ENCODE assay signal across 8 cellular contexts in genomic region chr3:15427182-15427880, GRCh38. TPM values are rescaled to one million over a fixed set of nuclear protein-coding genes. Genes with fewer than 3 reads are reported as not detected.
DNase-seq lines count a peak whose midpoint lies in the region; ATAC-seq, FAIRE-seq and TF ChIP-seq lines count a peak whose summit lies in the region.

EAF1 (plus strand) TSS chr3:15427598; CDS start chr3:15427780, 182 bp downstream.
METTL6 (minus strand) TSS chr3:15427544; CDS start chr3:15426511, 1,033 bp downstream.

- H3K9ac ChIP-seq in kidney (ENCODE audit: low read length in 2 of 2), result peak within 1 kb of the TSS; percentile 78 to 97

- ATAC-seq in GM18858 (IDR thresholded peaks at IDR 0.05; ENCODE audit: unreplicated experiment) (peak; percentile 84), HG03097 (IDR thresholded peaks at IDR 0.05; ENCODE audit: low FRiP score, unreplicated experiment) (peak; percentile 72)
- peak; percentile 90 for ATAC-seq in central memory CD8-positive, alpha-beta T cell (replicated peaks; ENCODE audit: extremely low read depth, poor library complexity, severe bottlenecking)

- DNase-seq in A172 (ENCODE audit: low spot score), result peak; percentile 71
- DNase-seq in NCI-H446 (lab: John Stamatoyannopoulos, UW), result peak; percentile 43 to 70
- peak; percentile 75 for DNase-seq in activated CD4-positive, CD25-positive, alpha-beta regulatory T cell treated with anti-CD3 and anti-CD28 coated beads, Interleukin-2, amount 50 U/mL, for 16 hours (ENCODE audit: low read depth, low spot score)
- peak; percentile 70 to 75 for DNase-seq in central memory CD8-positive, alpha-beta T cell (ENCODE audit: low spot score in 2 of 2)
- peak; percentile 93 for DNase-seq in kidney
- peak; percentile 94 for DNase-seq in stimulated activated CD4-positive, alpha-beta T cell treated with anti-CD3 and anti-CD28 coated beads, Interleukin-15, amount 100 ng/mL, for 24 hours

- peaks cover 3 to 16% of the 10 kb centered on the region in 2 donors for H3K4me1 ChIP-seq in kidney (ENCODE audit: control insufficient read depth in 1 of 2, insufficient read depth in 1 of 2, low read depth in 1 of 2, low read length in 2 of 2)

- H3K4me1 Mint-ChIP-seq in central memory CD8-positive, alpha-beta T cell, result peaks cover 46% of the 10 kb centered on the region

- FAIRE-seq in kidney (lab: Jason Lieb, UNC), result no peak

- peaks cover 31% of the 10 kb centered on the region for H3K36me3 Mint-ChIP-seq in central memory CD8-positive, alpha-beta T cell (ENCODE audit: insufficient read depth)

- H3K27ac Mint-ChIP-seq in central memory CD8-positive, alpha-beta T cell (ENCODE audit: low read depth), result peak within 1 kb of the TSS; percentile 95

- H3K27me3 Mint-ChIP-seq in central memory CD8-positive, alpha-beta T cell, result no peaks in the 10 kb centered on the region

- H3K9me3 ChIP-seq in kidney (ENCODE audit: control insufficient read depth in 1 of 2, low read length in 2 of 2), result no peaks in the 10 kb centered on the region

- H3K4me3 Mint-ChIP-seq in central memory CD8-positive, alpha-beta T cell, result peak within 1 kb of the TSS; percentile 91

- intact Hi-C loops in kidney (cut with DNase I), result no loop called here

- H3K27ac ChIP-seq in kidney (ENCODE audit: low read depth in 2 of 2, low read length in 2 of 2), result peak within 1 kb of the TSS; percentile 63 to 65

- TF ChIP-seq CTCF in kidney (IDR thresholded peaks at IDR 0.05; ENCODE audit: borderline replicate concordance, extremely low read depth, insufficient read depth), result peak; percentile 12

- H3K9me3 Mint-ChIP-seq in central memory CD8-positive, alpha-beta T cell, result no peaks in the 10 kb centered on the region

- peak within 1 kb of the TSS; percentile 89 to 97 for H3K4me3 ChIP-seq in kidney (ENCODE audit: low read length in 2 of 2)

- peaks cover 0 to 4% of the 10 kb centered on the region in 2 donors for H3K36me3 ChIP-seq in kidney (ENCODE audit: control insufficient read depth in 1 of 2, insufficient read depth in 2 of 2, low read length in 2 of 2)

RNA-seq across cellular contexts. Expression of gene EAF1, which starts in this region (rescaled TPM):
- 19.7 and 20.7 TPM in 2 replicates for total RNA-seq in A172 (2014; rRNA removed; shearing (Covaris generic))
- 16.1 TPM for total RNA-seq in kidney
- 8.3 TPM for polyA plus RNA-seq in kidney (ENCODE audit: insufficient read depth, low read depth, low replicate concordance)

RNA-seq across cellular contexts. Expression of gene METTL6, which starts in this region (rescaled TPM):
- total RNA-seq in A172 (2014; rRNA removed; shearing (Covaris generic)), result 40.8 and 48.8 TPM in 2 replicates
- total RNA-seq in kidney, result 18.6 TPM
- 9.7 TPM for polyA plus RNA-seq in kidney (ENCODE audit: insufficient read depth, low read depth, low replicate concordance)

Comparison
In these comparisons a context has a peak if more than half of its experiments do, and no peak if none do; other contexts are left out.
1. Peak in every context shown above with its lines: DNase-seq, ATAC-seq, H3K4me3 ChIP-seq and H3K27ac ChIP-seq.